Comparison of ENCODE assay signal across 1 cellular context in genomic region chr1:42824481-42825057, GRCh38.
TF ChIP-seq lines count a peak whose summit lies in the region.

No MANE protein-coding gene starts in this region.

TF ChIP-seq in K562, 482 proteins besides CTCF, POLR2A, EP300 and RAD21 (continued from another document and continues in another):
- no peak for TF ChIP-seq ZNF124 (CRISPR knock-in tag; IDR thresholded peaks at IDR 0.05)
- no peak for TF ChIP-seq ZNF778 (CRISPR knock-in tag; IDR thresholded peaks at IDR 0.05)
- TF ChIP-seq ZKSCAN8 (CRISPR knock-in tag; IDR thresholded peaks at IDR 0.05): no peak
- no peak for TF ChIP-seq HDAC3 (IDR thresholded peaks at IDR 0.05; ENCODE audit: borderline replicate concordance, partially characterized antibody)
- TF ChIP-seq CGGBP1 (CRISPR knock-in tag; IDR thresholded peaks at IDR 0.05): no peak
- TF ChIP-seq ETS2 (tag; IDR thresholded peaks at IDR 0.05; ENCODE audit: borderline replicate concordance, poor library complexity, severe bottlenecking): no peak
- TF ChIP-seq E2F8 (IDR thresholded peaks at IDR 0.05; ENCODE audit: low read depth, partially characterized antibody): no peak
- 0 out of 2 replicates have a peak, but pooled peaks have one; percentile 49 for TF ChIP-seq STAT6 (CRISPR knock-in tag; IDR thresholded peaks at IDR 0.05)
- no peak for TF ChIP-seq MYC (IDR thresholded peaks at IDR 0.05; ENCODE audit: low read depth, low read length)
- TF ChIP-seq MYC (CRISPR knock-in tag; IDR thresholded peaks at IDR 0.05; ENCODE audit: borderline replicate concordance, low read depth): no peak
- 0 out of 2 replicates have a peak, but pooled peaks have one; percentile 13 for TF ChIP-seq NFRKB (IDR thresholded peaks at IDR 0.05; ENCODE audit: low read depth)
- TF ChIP-seq ZMIZ1 (IDR thresholded peaks at IDR 0.05; ENCODE audit: low read depth in 2 of 2, low read length in 2 of 2): no peak
- TF ChIP-seq ZBTB26 (CRISPR knock-in tag; IDR thresholded peaks at IDR 0.05): no peak
- no peak for TF ChIP-seq USF1 (CRISPR knock-in tag; IDR thresholded peaks at IDR 0.05)
- no peak for TF ChIP-seq RAD51 (IDR thresholded peaks at IDR 0.05; ENCODE audit: borderline replicate concordance, low read depth)
- TF ChIP-seq IRF1 (CRISPR knock-in tag; IDR thresholded peaks at IDR 0.05; ENCODE audit: borderline replicate concordance): no peak
- no peak for TF ChIP-seq ZNF583 (CRISPR knock-in tag; IDR thresholded peaks at IDR 0.05)
- no peak for TF ChIP-seq SAFB2 (IDR thresholded peaks at IDR 0.05; ENCODE audit: borderline replicate concordance, low read depth, low read length, severe bottlenecking)
- TF ChIP-seq PRPF4 (IDR thresholded peaks at IDR 0.05; ENCODE audit: insufficient read depth, low read depth, low read length, poor library complexity, severe bottlenecking): no peak
- TF ChIP-seq MAX (CRISPR knock-in tag; IDR thresholded peaks at IDR 0.05): no peak
- peak; percentile 47; the same call in 1 of the 2 replicates for TF ChIP-seq ETV5 (CRISPR knock-in tag; IDR thresholded peaks at IDR 0.05; ENCODE audit: low read depth)
- no peak for TF ChIP-seq ZNF23 (CRISPR knock-in tag; IDR thresholded peaks at IDR 0.05)
- no peak for TF ChIP-seq RNF2 (IDR thresholded peaks at IDR 0.05)
- TF ChIP-seq BCLAF1 (IDR thresholded peaks at IDR 0.05; ENCODE audit: borderline replicate concordance in 1 of 2, control insufficient read depth in 1 of 2, low read depth in 2 of 2, low read length in 1 of 2): no peak
- TF ChIP-seq ZBTB11 (CRISPR knock-in tag; IDR thresholded peaks at IDR 0.05): no peak
- TF ChIP-seq CEBPG (CRISPR knock-in tag; IDR thresholded peaks at IDR 0.05): no peak
- no peak for TF ChIP-seq CEBPG (tag; conservative IDR thresholded peaks at IDR 0.05 in 1 of 2, IDR thresholded peaks at IDR 0.05 in 1 of 2)
- no peak for TF ChIP-seq CBX8 (IDR thresholded peaks at IDR 0.05; ENCODE audit: borderline replicate concordance, extremely low read depth, low read depth, low read length, poor library complexity, severe bottlenecking)
- 0 out of 4 replicates have a peak, but pooled peaks of 1 of the 2 experiments have one; percentile 38 for TF ChIP-seq HDAC1 (IDR thresholded peaks at IDR 0.05)
- no peak for TF ChIP-seq SIN3A (IDR thresholded peaks at IDR 0.05; ENCODE audit: borderline replicate concordance in 2 of 2, control insufficient read depth in 1 of 2, low read depth in 2 of 2, low read length in 2 of 2)
- TF ChIP-seq ZNF586 (CRISPR knock-in tag; conservative IDR thresholded peaks at IDR 0.05): no peak
- TF ChIP-seq PCBP2 (IDR thresholded peaks at IDR 0.05; ENCODE audit: low read depth, low read length, poor library complexity, severe bottlenecking): no peak
- TF ChIP-seq ZNF277 (CRISPR knock-in tag; IDR thresholded peaks at IDR 0.05; ENCODE audit: borderline replicate concordance): no peak
- TF ChIP-seq HCFC1 (IDR thresholded peaks at IDR 0.05; ENCODE audit: low read depth, low read length): no peak
- TF ChIP-seq HMGN3 (IDR thresholded peaks at IDR 0.05; ENCODE audit: borderline replicate concordance, extremely low read depth, insufficient read length, low read depth, low read length): no peak
